In genomic region chr18:68944330-68944729, GRCh38 we compare ENCODE assay signal across 24 cellular contexts.
DNase-seq lines count a peak whose midpoint lies in the region.
"Had no signal": no experiment of that assay in that cellular context is flagged by ENCODE, and none has a peak within 500 bp of the region (broad histone marks: within the 10 kb centered on the region; RNA-seq: fewer than 3 reads in every experiment).

No MANE protein-coding gene starts in this region.

- H3K4me3 ChIP-seq in HUES64 (ENCODE audit: low read length) (peak overlapping the region; percentile 13; the same call in 1 of the 2 replicates), iPS-20b (ENCODE audit: low read length) (peak overlapping the region; percentile 3; the same call in 1 of the 2 replicates), SJCRH30 (no peak overlapping the region), neuronal stem cell (ENCODE audit: low read length in 2 of 2) (no peak overlapping the region)
- H3K4me3 ChIP-seq: GM12878, SK-N-MC had no signal

- H3K27ac Mint-ChIP-seq in activated naive CD4-positive, alpha-beta T cell treated with anti-CD3 and anti-CD28 coated beads for 36 hours, result no peak overlapping the region
- H3K27ac Mint-ChIP-seq: CD8-positive, alpha-beta T cell; HFFc6 had no signal

- H3K27me3 Mint-ChIP-seq in activated naive CD4-positive, alpha-beta T cell treated with anti-CD3 and anti-CD28 coated beads for 36 hours (ENCODE audit: low read depth), result no peaks in the 10 kb centered on the region

- H3K27ac ChIP-seq in HUES64 (ENCODE audit: low read depth, low read length) (peak overlapping the region; percentile 27; the same call in 1 of the 2 replicates), iPS-20b (ENCODE audit: low read length) (no peak overlapping the region), SJCRH30 (no peak overlapping the region), neuronal stem cell (replicated peaks; ENCODE audit: low read length) (no peak overlapping the region)
- H3K27ac ChIP-seq: SK-N-MC had no signal

- no peaks in the 10 kb centered on the region for H3K36me3 Mint-ChIP-seq in activated naive CD4-positive, alpha-beta T cell treated with anti-CD3 and anti-CD28 coated beads for 36 hours (ENCODE audit: low read depth)
- H3K36me3 Mint-ChIP-seq: CD8-positive, alpha-beta T cell had no signal

- WGBS in HUES64, result 84% methylated on average over 1 of the region's 1 CpG
- WGBS in neuronal stem cell (ENCODE audit: extremely low coverage in 2 of 2, insufficient read length in 2 of 2, insufficient replicate concordance in 1 of 2), 2 donors, result no CpG with 5 or more reads among the region's 1 CpG

- H4K8ac ChIP-seq in neuronal stem cell (ENCODE audit: low read depth, low read length), result no peak overlapping the region

- DNase-seq in DMS53 (lab: John Stamatoyannopoulos, UW) (peak; percentile 33), DMS53 treated with DMSO at 0.1 percent for 48 hours (lab: John Stamatoyannopoulos, UW; ENCODE audit: unreplicated experiment) (no peak), SJCRH30 (no peak), neuronal stem cell (ENCODE audit: low spot score) (no peak)
- no peak for DNase-seq in activated naive CD4-positive, alpha-beta T cell treated with anti-CD3 and anti-CD28 coated beads for 36 hours
- DNase-seq: AML-193; C1 segment of cervical spinal cord; Calu3; CD8-positive, alpha-beta T cell; H9; HFFc6; KG1; NCI-H1092; NCI-H1436; NCI-H187 treated with DMSO at 0.1 percent for 48 hours; NCI-H2107; NCI-H2227 treated with DMSO at 0.1 percent for 48 hours; NCI-H510A treated with DMSO at 0.1 percent for 48 hours; OCI-M1; SW 1271 had no signal

- no peak overlapping the region for H3K14ac ChIP-seq in neuronal stem cell (ENCODE audit: low read length)

- no peak overlapping the region for H3K18ac ChIP-seq in neuronal stem cell (ENCODE audit: low read length)

- no peak overlapping the region for H3K4ac ChIP-seq in neuronal stem cell (ENCODE audit: low read length)

- no peak overlapping the region for H3K4me2 ChIP-seq in neuronal stem cell (ENCODE audit: insufficient read depth, low read length, poor library complexity, severe bottlenecking)

- peaks cover 38% of the 10 kb centered on the region for H3K4me1 ChIP-seq in HUES64 (ENCODE audit: insufficient read depth, low read length)
- H3K4me1 ChIP-seq in iPS-20b (ENCODE audit: insufficient read depth, low read length), result peaks cover 25% of the 10 kb centered on the region
- 0 out of 2 replicates have a peak, but pooled peaks cover 5% of the 10 kb centered on the region for H3K4me1 ChIP-seq in SJCRH30
- no peaks in the 10 kb centered on the region for H3K4me1 ChIP-seq in neuronal stem cell (ENCODE audit: control insufficient read depth in 2 of 2, insufficient read depth in 1 of 2, low read depth in 1 of 2, low read length in 2 of 2)

- H3K36me3 ChIP-seq in HUES64 (ENCODE audit: insufficient read depth, low read length), result no peaks in the 10 kb centered on the region
- H3K36me3 ChIP-seq in iPS-20b (ENCODE audit: insufficient read depth, low read depth, low read length), result no peaks in the 10 kb centered on the region
- H3K36me3 ChIP-seq in SJCRH30, result no peaks in the 10 kb centered on the region
- no peaks in the 10 kb centered on the region for H3K36me3 ChIP-seq in neuronal stem cell (replicated peaks in 1 of 2; ENCODE audit: control insufficient read depth in 2 of 2, insufficient read depth in 2 of 2, low read length in 2 of 2)

- H4K91ac ChIP-seq in neuronal stem cell (ENCODE audit: low read depth, low read length, poor library complexity), result no peak overlapping the region

- no peaks in the 10 kb centered on the region for H3K9me3 ChIP-seq in HUES64 (ENCODE audit: insufficient read depth, low read depth, low read length)
- H3K9me3 ChIP-seq in iPS-20b (ENCODE audit: insufficient read depth, low read depth, low read length), result no peaks in the 10 kb centered on the region
- H3K9me3 ChIP-seq in SJCRH30 (replicated peaks), result no peaks in the 10 kb centered on the region
- no peaks in the 10 kb centered on the region for H3K9me3 ChIP-seq in neuronal stem cell (replicated peaks in 1 of 2; ENCODE audit: control insufficient read depth in 2 of 2, insufficient read depth in 1 of 2, low read depth in 1 of 2, low read length in 2 of 2)

- H3K4me3 Mint-ChIP-seq in activated naive CD4-positive, alpha-beta T cell treated with anti-CD3 and anti-CD28 coated beads for 36 hours, result no peak overlapping the region
- H3K4me3 Mint-ChIP-seq: CD8-positive, alpha-beta T cell; H9; HFFc6 had no signal

- CTCF ChIA-PET in activated naive CD4-positive, alpha-beta T cell treated with anti-CD3 and anti-CD28 coated beads for 36 hours (lab: Charles Lee), result interaction anchor here (0.6 kb wide), 1 partner anchor 8 kb away, joined by 3 read pairs; no protein-coding TSS in a partner anchor

- H3K27me3 ChIP-seq in HUES64 (ENCODE audit: insufficient read depth, low read length), result no peaks in the 10 kb centered on the region
- no peaks in the 10 kb centered on the region for H3K27me3 ChIP-seq in iPS-20b (ENCODE audit: insufficient read depth, low read length)
- H3K27me3 ChIP-seq in SJCRH30, result no peaks in the 10 kb centered on the region
- no peaks in the 10 kb centered on the region for H3K27me3 ChIP-seq in neuronal stem cell (ENCODE audit: control insufficient read depth in 3 of 3, insufficient read depth in 3 of 3, low read depth in 1 of 3, low read length in 3 of 3)

- H3K4me1 Mint-ChIP-seq in activated naive CD4-positive, alpha-beta T cell treated with anti-CD3 and anti-CD28 coated beads for 36 hours (ENCODE audit: low read depth), result no peaks in the 10 kb centered on the region

- no peaks in the 10 kb centered on the region for H3K9me3 Mint-ChIP-seq in activated naive CD4-positive, alpha-beta T cell treated with anti-CD3 and anti-CD28 coated beads for 36 hours
- H3K9me3 Mint-ChIP-seq: CD8-positive, alpha-beta T cell; H9; HFFc6 had no signal

- H3K9ac ChIP-seq in HUES64 (ENCODE audit: low read depth, low read length) (no peak overlapping the region), iPS-20b (ENCODE audit: low read depth, low read length) (no peak overlapping the region), neuronal stem cell (ENCODE audit: low read depth, low read length, poor library complexity) (no peak overlapping the region)

- H2BK15ac ChIP-seq in neuronal stem cell (ENCODE audit: low read length), result no peak overlapping the region

- H2BK12ac ChIP-seq in neuronal stem cell (ENCODE audit: low read length), result no peak overlapping the region

- H3K23ac ChIP-seq in neuronal stem cell (ENCODE audit: low read depth, low read length, poor library complexity), result no peak overlapping the region

- H2AK5ac ChIP-seq in neuronal stem cell (ENCODE audit: low read depth, low read length), result no peak overlapping the region

- H3K79me1 ChIP-seq in neuronal stem cell (ENCODE audit: low read depth, low read length), result no peaks in the 10 kb centered on the region

- H2AFZ ChIP-seq in neuronal stem cell (ENCODE audit: low read length), result no peak overlapping the region

- no peak overlapping the region for H2BK120ac ChIP-seq in neuronal stem cell (ENCODE audit: low read depth, low read length)

- H2BK5ac ChIP-seq in neuronal stem cell (ENCODE audit: low read length), result no peak overlapping the region

- intact Hi-C loops in activated naive CD4-positive, alpha-beta T cell treated with anti-CD3 and anti-CD28 coated beads for 36 hours (cut with micrococcal nuclease), result no loop called here

Comparison
In these comparisons a context has a peak if more than half of its experiments do, and no peak if none do; other contexts are left out.
1. H3K4me3 ChIP-seq: peak in HUES64 (single experiment) and iPS-20b (single experiment); none in SJCRH30 (single experiment) and neuronal stem cell (0 of 2).